9 cellular contexts compared by ENCODE assay signal in the genomic region with DNA sequence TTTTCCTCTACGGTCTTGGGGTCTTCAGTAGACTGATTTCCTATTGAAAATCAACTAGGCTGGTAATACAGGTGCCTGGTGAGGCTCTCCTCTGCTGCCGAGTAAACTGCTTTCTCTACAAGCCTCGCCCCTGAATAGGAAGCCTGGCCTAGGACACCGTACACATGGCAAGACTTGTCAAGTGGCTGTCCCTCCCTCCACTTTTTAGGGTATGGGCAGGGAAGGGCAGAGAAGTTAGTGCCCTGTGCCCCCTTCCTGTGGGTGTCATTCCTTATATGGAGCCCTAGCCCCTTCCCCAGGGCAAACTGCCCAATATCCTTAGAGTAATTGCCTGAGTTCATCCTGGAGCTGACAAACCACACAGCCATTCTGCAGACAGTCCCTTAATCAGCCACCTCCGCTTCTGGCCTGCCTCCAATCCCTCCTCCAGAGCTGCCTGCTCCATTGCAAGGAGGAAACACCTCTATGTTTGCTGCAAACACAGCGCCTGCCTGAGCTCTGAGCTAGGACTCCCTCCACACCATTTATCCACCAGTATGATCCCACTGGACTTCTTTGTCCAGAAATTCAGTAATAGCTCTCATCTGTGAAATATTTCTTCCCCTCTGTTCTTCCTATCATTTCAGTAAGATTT.
DNase-seq lines count a peak whose midpoint lies in the region; ATAC-seq, FAIRE-seq and TF ChIP-seq lines count a peak whose summit lies in the region.
"Had no signal": no experiment of that assay in that cellular context is flagged by ENCODE, and none has a peak within 500 bp of the region (broad histone marks: within the 10 kb centered on the region; RNA-seq: fewer than 3 reads in every experiment).

No MANE protein-coding gene starts in this region.

- no peaks in the 10 kb centered on the region for H3K9me3 ChIP-seq in lung (ENCODE audit: control insufficient read depth in 2 of 2, insufficient read depth in 1 of 2, low read length in 1 of 2)
- no peaks in the 10 kb centered on the region for H3K9me3 ChIP-seq in transverse colon

- no peaks in the 10 kb centered on the region for H3K27me3 Mint-ChIP-seq in activated CD4-positive, alpha-beta T cell treated with anti-CD3 and anti-CD28 coated beads for 36 hours
- no peaks in the 10 kb centered on the region for H3K27me3 Mint-ChIP-seq in activated T-helper 1 cell treated with anti-CD3 and anti-CD28 coated beads, Interleukin-12 subunit alpha, Interleukin-12 subunit beta, Interleukin-2, Interleukin-4 antibody, amounts not matched to agents 30 ng/mL and 10 ng/mL and 1 ng/mL, durations not matched to agents 14 hours and 24 hours and 36 hours (ENCODE audit: insufficient read depth)

- CTCF ChIA-PET in activated CD4-positive, alpha-beta T cell treated with anti-CD3 and anti-CD28 coated beads for 36 hours (lab: Charles Lee), result no interaction called here

- peaks cover 0 to 3% of the 10 kb centered on the region in 2 donors for H3K36me3 ChIP-seq in lung (ENCODE audit: control insufficient read depth in 2 of 2, insufficient read depth in 2 of 2, low read length in 2 of 2)
- H3K36me3 ChIP-seq in transverse colon, result no peaks in the 10 kb centered on the region

- H3K4me3 ChIP-seq in lung (no peak overlapping the region), transverse colon (peak overlapping the region in 1 of 4 donors; percentile 21)

- no peak overlapping the region for H3K4me3 Mint-ChIP-seq in activated CD4-positive, alpha-beta T cell treated with anti-CD3 and anti-CD28 coated beads for 36 hours
- H3K4me3 Mint-ChIP-seq in activated T-helper 1 cell treated with anti-CD3 and anti-CD28 coated beads, Interleukin-12 subunit alpha, Interleukin-12 subunit beta, Interleukin-2, Interleukin-4 antibody, amounts not matched to agents 30 ng/mL and 10 ng/mL and 1 ng/mL, durations not matched to agents 14 hours and 24 hours and 36 hours, result no peak overlapping the region

- H3K4me1 Mint-ChIP-seq in activated CD4-positive, alpha-beta T cell treated with anti-CD3 and anti-CD28 coated beads for 36 hours, result peaks cover 30% of the 10 kb centered on the region
- H3K4me1 Mint-ChIP-seq in activated T-helper 1 cell treated with anti-CD3 and anti-CD28 coated beads, Interleukin-12 subunit alpha, Interleukin-12 subunit beta, Interleukin-2, Interleukin-4 antibody, amounts not matched to agents 30 ng/mL and 10 ng/mL and 1 ng/mL, durations not matched to agents 14 hours and 24 hours and 36 hours (ENCODE audit: low read depth), result peaks cover 25% of the 10 kb centered on the region

- intact Hi-C loops in activated CD4-positive, alpha-beta T cell treated with anti-CD3 and anti-CD28 coated beads for 36 hours (cut with DNase I, micrococcal nuclease), result no loop called here
- intact Hi-C loops in transverse colon (cut with DNase I; ENCODE audit: low total_unique reads), result no loop called here
- intact Hi-C loops in activated T-helper 1 cell treated with anti-CD3 and anti-CD28 coated beads, Interleukin-12 subunit alpha, Interleukin-12 subunit beta, Interleukin-2, Interleukin-4 antibody, amounts not matched to agents 30 ng/mL and 10 ng/mL and 1 ng/mL, durations not matched to agents 14 hours and 24 hours and 36 hours (cut with micrococcal nuclease), result no loop called here

- no peak for TF ChIP-seq EP300 in transverse colon (IDR thresholded peaks at IDR 0.05; ENCODE audit: low read depth)

- no peak for DNase-seq in activated CD4-positive, alpha-beta T cell treated with anti-CD3 and anti-CD28 coated beads for 36 hours
- no peak for DNase-seq in activated CD4-positive, alpha-beta T cell treated with anti-CD3 and anti-CD28 coated beads for 1 hour
- DNase-seq in cerebellar cortex (ENCODE audit: low spot score) (peak; percentile 96), lung (ENCODE audit: low spot score) (peak; percentile 75), transverse colon (peak; percentile 77), GM12891 (ENCODE audit: insufficient read length, low spot score) (no peak), SK-N-DZ (ENCODE audit: low spot score) (no peak)
- DNase-seq in activated T-helper 1 cell treated with anti-CD3 and anti-CD28 coated beads, Interleukin-12 subunit alpha, Interleukin-12 subunit beta, Interleukin-2, Interleukin-4 antibody, amounts not matched to agents 30 ng/mL and 10 ng/mL and 1 ng/mL, durations not matched to agents 14 hours and 24 hours and 36 hours (ENCODE audit: low spot score), result no peak
- DNase-seq: activated naive CD4-positive, alpha-beta T cell treated with Interleukin-2 at 50 U/mL for 16 hours had no signal

- WGBS in lung, 2 donors, result 43 to 51% methylated on average over 6 of the region's 6 CpGs
- 27 to 42% methylated on average over 5 to 6 of the region's 6 CpGs for WGBS in transverse colon (ENCODE audit: low coverage in 1 of 2), 2 donors

- FAIRE-seq in GM12891 (lab: Jason Lieb, UNC), result no peak

- H3K27ac ChIP-seq in lung (ENCODE audit: low read depth in 1 of 2, low read length in 1 of 2) (peak overlapping the region in 1 of 2 donors; percentile 64), transverse colon (peak overlapping the region; percentile 13 to 46 (median 34))

- TF ChIP-seq POLR2A in transverse colon (IDR thresholded peaks at IDR 0.05), result no peak
- no peak for TF ChIP-seq POLR2A in GM12891 (IDR thresholded peaks at IDR 0.05; ENCODE audit: low read depth, low read length)

- H3K27ac Mint-ChIP-seq in activated CD4-positive, alpha-beta T cell treated with anti-CD3 and anti-CD28 coated beads for 36 hours, result peak overlapping the region; percentile 9
- H3K27ac Mint-ChIP-seq in activated T-helper 1 cell treated with anti-CD3 and anti-CD28 coated beads, Interleukin-12 subunit alpha, Interleukin-12 subunit beta, Interleukin-2, Interleukin-4 antibody, amounts not matched to agents 30 ng/mL and 10 ng/mL and 1 ng/mL, durations not matched to agents 14 hours and 24 hours and 36 hours, result no peak overlapping the region

- no peaks in the 10 kb centered on the region for H3K27me3 ChIP-seq in lung (ENCODE audit: control insufficient read depth, insufficient read depth)
- H3K27me3 ChIP-seq in transverse colon, result no peaks in the 10 kb centered on the region

- H3K4me1 ChIP-seq in lung (ENCODE audit: control insufficient read depth in 2 of 2, insufficient read depth in 2 of 2, low read length in 2 of 2) (peaks cover 9 to 16% of the 10 kb centered on the region in 2 donors), transverse colon (peaks cover 13 to 26% (median 20%) of the 10 kb centered on the region in 4 donors)

- in situ Hi-C loops in transverse colon (cut with MboI; ENCODE audit: low pct_ligation_motif_present in 1 of 4, low pct_unique_long_range_greater_than_20kb in 1 of 4, low sequenced_read_pairs in 3 of 4), result no loop called here

- TF ChIP-seq CTCF in lung (IDR thresholded peaks at IDR 0.05; ENCODE audit: control extremely low read depth, extremely low read depth), result no peak
- no peak for TF ChIP-seq CTCF in transverse colon (IDR thresholded peaks at IDR 0.05)

- H3K9me3 Mint-ChIP-seq in activated CD4-positive, alpha-beta T cell treated with anti-CD3 and anti-CD28 coated beads for 36 hours (ENCODE audit: low read depth), result no peaks in the 10 kb centered on the region
- H3K9me3 Mint-ChIP-seq in activated T-helper 1 cell treated with anti-CD3 and anti-CD28 coated beads, Interleukin-12 subunit alpha, Interleukin-12 subunit beta, Interleukin-2, Interleukin-4 antibody, amounts not matched to agents 30 ng/mL and 10 ng/mL and 1 ng/mL, durations not matched to agents 14 hours and 24 hours and 36 hours, result no peaks in the 10 kb centered on the region

- no peak for ATAC-seq in activated CD4-positive, alpha-beta T cell treated with anti-CD3 and anti-CD28 coated beads for 36 hours
- peak; percentile 75 for ATAC-seq in lung (ENCODE audit: insufficient read depth, low FRiP score)

- POLR2A ChIA-PET in activated CD4-positive, alpha-beta T cell treated with anti-CD3 and anti-CD28 coated beads for 36 hours (lab: Charles Lee), result no interaction called here

- H3K36me3 Mint-ChIP-seq in activated CD4-positive, alpha-beta T cell treated with anti-CD3 and anti-CD28 coated beads for 36 hours (ENCODE audit: low read depth), result peaks cover 22% of the 10 kb centered on the region
- peaks cover 22% of the 10 kb centered on the region for H3K36me3 Mint-ChIP-seq in activated T-helper 1 cell treated with anti-CD3 and anti-CD28 coated beads, Interleukin-12 subunit alpha, Interleukin-12 subunit beta, Interleukin-2, Interleukin-4 antibody, amounts not matched to agents 30 ng/mL and 10 ng/mL and 1 ng/mL, durations not matched to agents 14 hours and 24 hours and 36 hours (ENCODE audit: low read depth)

TF ChIP-seq in GM12891, 5 proteins besides CTCF, POLR2A, EP300 and RAD21:
- TF ChIP-seq SPI1 (IDR thresholded peaks at IDR 0.05; ENCODE audit: low read depth, low read length), result no peak
- TF ChIP-seq PAX5 (IDR thresholded peaks at IDR 0.05; ENCODE audit: insufficient read depth, low read length, severe bottlenecking), result no peak

Comparison
In these comparisons a context has a peak if more than half of its experiments do, and no peak if none do; other contexts are left out.
1. DNase-seq: peak in cerebellar cortex (single experiment), lung (single experiment) and transverse colon (single experiment); none in activated CD4-positive, alpha-beta T cell treated with anti-CD3 and anti-CD28 coated beads for 36 hours (single experiment), activated CD4-positive, alpha-beta T cell treated with anti-CD3 and anti-CD28 coated beads for 1 hour (single experiment), GM12891 (single experiment), SK-N-DZ (single experiment) and activated T-helper 1 cell treated with anti-CD3 and anti-CD28 coated beads, Interleukin-12 subunit alpha, Interleukin-12 subunit beta, Interleukin-2, Interleukin-4 antibody, amounts not matched to agents 30 ng/mL and 10 ng/mL and 1 ng/mL, durations not matched to agents 14 hours and 24 hours and 36 hours (single experiment).